Comparison of ENCODE assay signal across 1 cellular context in the genomic region with DNA sequence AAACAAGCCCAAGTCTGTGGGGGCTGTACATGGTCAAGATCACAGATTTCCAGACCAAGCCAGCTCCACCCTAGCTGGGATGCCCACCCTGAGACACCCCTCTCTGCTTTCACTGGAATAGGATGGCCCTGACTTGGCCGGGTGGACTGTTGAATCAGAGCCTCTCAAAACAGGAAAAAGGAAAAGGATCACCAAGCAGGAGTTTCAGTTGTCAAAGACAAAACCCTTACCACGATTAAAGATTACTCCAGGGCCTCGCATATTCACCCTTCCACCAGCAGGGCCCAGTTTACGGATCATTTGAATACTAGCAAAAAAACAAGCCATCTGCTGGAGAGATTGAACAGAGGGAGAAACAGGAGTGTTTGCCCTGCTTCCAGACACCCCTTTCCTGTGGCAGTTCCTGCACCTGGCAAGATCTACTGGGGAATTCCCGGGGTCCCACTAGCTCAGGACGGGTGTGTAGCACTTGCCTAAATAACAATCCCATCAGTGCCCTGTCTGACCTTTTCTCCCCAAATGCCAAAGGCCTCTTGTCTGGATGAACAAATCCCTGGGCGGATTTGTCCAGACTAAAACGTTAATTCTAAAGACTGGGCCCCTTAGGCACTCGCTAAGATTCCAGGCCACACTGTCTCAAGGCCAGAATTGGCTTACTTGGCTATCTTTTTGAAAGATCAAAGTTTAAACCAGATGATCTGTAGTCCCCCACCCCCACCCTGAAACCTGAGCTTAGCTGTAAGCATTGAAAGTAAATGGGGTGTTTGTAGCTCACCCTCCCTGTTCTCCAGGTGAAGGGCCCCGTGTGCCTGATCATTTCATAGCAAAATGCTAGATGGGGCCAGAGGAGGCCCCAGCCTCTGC.
TF ChIP-seq lines count a peak whose summit lies in the region.

No MANE protein-coding gene starts in this region.

TF ChIP-seq in HepG2, 621 proteins besides CTCF, POLR2A, EP300 and RAD21 (continued from another document and continues in another):
- TF ChIP-seq SOX5 (CRISPR knock-in tag; IDR thresholded peaks at IDR 0.05; ENCODE audit: borderline replicate concordance) = 0 out of 2 replicates have a peak, but pooled peaks have one; percentile 22
- TF ChIP-seq, protein P1, sequence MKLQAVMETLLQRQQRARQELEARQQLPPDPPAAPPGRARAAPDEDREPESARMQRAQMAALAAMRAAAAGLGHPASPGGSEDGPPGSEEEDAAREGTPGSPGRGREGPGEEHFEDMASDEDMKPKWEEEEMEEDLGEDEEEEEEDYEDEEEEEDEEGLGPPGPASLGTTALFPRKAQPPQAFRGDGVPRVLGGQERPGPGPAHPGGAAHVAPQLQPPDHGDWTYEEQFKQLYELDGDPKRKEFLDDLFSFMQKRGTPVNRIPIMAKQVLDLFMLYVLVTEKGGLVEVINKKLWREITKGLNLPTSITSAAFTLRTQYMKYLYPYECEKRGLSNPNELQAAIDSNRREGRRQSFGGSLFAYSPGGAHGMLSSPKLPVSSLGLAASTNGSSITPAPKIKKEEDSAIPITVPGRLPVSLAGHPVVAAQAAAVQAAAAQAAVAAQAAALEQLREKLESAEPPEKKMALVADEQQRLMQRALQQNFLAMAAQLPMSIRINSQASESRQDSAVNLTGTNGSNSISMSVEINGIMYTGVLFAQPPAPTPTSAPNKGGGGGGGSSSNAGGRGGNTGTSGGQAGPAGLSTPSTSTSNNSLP (IDR thresholded peaks at IDR 0.05; ENCODE audit: low read depth, low read length) = peak; percentile 68
- TF ChIP-seq BHLHE40 (IDR thresholded peaks at IDR 0.05; ENCODE audit: low read length) = no peak
- 0 out of 2 replicates have a peak, but pooled peaks have one; percentile 44 for TF ChIP-seq RCOR2 (CRISPR knock-in tag; IDR thresholded peaks at IDR 0.05)
- no peak for TF ChIP-seq JUND (CRISPR knock-in tag; IDR thresholded peaks at IDR 0.05)
- TF ChIP-seq GFI1 (CRISPR knock-in tag; IDR thresholded peaks at IDR 0.05; ENCODE audit: borderline replicate concordance) = 0 out of 2 replicates have a peak, but pooled peaks have one; percentile 42
- TF ChIP-seq, protein P2, sequence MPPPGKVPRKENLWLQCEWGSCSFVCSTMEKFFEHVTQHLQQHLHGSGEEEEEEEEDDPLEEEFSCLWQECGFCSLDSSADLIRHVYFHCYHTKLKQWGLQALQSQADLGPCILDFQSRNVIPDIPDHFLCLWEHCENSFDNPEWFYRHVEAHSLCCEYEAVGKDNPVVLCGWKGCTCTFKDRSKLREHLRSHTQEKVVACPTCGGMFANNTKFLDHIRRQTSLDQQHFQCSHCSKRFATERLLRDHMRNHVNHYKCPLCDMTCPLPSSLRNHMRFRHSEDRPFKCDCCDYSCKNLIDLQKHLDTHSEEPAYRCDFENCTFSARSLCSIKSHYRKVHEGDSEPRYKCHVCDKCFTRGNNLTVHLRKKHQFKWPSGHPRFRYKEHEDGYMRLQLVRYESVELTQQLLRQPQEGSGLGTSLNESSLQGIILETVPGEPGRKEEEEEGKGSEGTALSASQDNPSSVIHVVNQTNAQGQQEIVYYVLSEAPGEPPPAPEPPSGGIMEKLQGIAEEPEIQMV (CRISPR knock-in tag; IDR thresholded peaks at IDR 0.05; ENCODE audit: low read depth) = 0 out of 2 replicates have a peak, but pooled peaks have one; percentile 41
- 0 out of 2 replicates have a peak, but pooled peaks have one; percentile 33 for TF ChIP-seq ZFY (CRISPR knock-in tag; IDR thresholded peaks at IDR 0.05)
- TF ChIP-seq, protein P3, sequence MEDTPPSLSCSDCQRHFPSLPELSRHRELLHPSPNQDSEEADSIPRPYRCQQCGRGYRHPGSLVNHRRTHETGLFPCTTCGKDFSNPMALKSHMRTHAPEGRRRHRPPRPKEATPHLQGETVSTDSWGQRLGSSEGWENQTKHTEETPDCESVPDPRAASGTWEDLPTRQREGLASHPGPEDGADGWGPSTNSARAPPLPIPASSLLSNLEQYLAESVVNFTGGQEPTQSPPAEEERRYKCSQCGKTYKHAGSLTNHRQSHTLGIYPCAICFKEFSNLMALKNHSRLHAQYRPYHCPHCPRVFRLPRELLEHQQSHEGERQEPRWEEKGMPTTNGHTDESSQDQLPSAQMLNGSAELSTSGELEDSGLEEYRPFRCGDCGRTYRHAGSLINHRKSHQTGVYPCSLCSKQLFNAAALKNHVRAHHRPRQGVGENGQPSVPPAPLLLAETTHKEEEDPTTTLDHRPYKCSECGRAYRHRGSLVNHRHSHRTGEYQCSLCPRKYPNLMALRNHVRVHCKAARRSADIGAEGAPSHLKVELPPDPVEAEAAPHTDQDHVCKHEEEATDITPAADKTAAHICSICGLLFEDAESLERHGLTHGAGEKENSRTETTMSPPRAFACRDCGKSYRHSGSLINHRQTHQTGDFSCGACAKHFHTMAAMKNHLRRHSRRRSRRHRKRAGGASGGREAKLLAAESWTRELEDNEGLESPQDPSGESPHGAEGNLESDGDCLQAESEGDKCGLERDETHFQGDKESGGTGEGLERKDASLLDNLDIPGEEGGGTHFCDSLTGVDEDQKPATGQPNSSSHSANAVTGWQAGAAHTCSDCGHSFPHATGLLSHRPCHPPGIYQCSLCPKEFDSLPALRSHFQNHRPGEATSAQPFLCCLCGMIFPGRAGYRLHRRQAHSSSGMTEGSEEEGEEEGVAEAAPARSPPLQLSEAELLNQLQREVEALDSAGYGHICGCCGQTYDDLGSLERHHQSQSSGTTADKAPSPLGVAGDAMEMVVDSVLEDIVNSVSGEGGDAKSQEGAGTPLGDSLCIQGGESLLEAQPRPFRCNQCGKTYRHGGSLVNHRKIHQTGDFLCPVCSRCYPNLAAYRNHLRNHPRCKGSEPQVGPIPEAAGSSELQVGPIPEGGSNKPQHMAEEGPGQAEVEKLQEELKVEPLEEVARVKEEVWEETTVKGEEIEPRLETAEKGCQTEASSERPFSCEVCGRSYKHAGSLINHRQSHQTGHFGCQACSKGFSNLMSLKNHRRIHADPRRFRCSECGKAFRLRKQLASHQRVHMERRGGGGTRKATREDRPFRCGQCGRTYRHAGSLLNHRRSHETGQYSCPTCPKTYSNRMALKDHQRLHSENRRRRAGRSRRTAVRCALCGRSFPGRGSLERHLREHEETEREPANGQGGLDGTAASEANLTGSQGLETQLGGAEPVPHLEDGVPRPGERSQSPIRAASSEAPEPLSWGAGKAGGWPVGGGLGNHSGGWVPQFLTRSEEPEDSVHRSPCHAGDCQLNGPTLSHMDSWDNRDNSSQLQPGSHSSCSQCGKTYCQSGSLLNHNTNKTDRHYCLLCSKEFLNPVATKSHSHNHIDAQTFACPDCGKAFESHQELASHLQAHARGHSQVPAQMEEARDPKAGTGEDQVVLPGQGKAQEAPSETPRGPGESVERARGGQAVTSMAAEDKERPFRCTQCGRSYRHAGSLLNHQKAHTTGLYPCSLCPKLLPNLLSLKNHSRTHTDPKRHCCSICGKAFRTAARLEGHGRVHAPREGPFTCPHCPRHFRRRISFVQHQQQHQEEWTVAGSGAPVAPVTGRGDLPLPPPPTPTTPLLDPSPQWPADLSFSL (CRISPR knock-in tag; IDR thresholded peaks at IDR 0.05) = no peak
- TF ChIP-seq ZFP90 (CRISPR knock-in tag; IDR thresholded peaks at IDR 0.05; ENCODE audit: borderline replicate concordance) = 0 out of 2 replicates have a peak, but pooled peaks have one; percentile 6
- TF ChIP-seq ONECUT2 (CRISPR knock-in tag; IDR thresholded peaks at IDR 0.05) = no peak
- TF ChIP-seq, protein P4, sequence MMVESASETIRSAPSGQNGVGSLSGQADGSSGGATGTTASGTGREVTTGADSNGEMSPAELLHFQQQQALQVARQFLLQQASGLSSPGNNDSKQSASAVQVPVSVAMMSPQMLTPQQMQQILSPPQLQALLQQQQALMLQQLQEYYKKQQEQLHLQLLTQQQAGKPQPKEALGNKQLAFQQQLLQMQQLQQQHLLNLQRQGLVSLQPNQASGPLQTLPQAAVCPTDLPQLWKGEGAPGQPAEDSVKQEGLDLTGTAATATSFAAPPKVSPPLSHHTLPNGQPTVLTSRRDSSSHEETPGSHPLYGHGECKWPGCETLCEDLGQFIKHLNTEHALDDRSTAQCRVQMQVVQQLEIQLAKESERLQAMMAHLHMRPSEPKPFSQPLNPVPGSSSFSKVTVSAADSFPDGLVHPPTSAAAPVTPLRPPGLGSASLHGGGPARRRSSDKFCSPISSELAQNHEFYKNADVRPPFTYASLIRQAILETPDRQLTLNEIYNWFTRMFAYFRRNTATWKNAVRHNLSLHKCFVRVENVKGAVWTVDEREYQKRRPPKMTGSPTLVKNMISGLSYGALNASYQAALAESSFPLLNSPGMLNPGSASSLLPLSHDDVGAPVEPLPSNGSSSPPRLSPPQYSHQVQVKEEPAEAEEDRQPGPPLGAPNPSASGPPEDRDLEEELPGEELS (CRISPR knock-in tag; IDR thresholded peaks at IDR 0.05) = 0 out of 2 replicates have a peak, but pooled peaks have one; percentile 28
- TF ChIP-seq ZNF225 (CRISPR knock-in tag; IDR thresholded peaks at IDR 0.05) = no peak
- peak; percentile 66 for TF ChIP-seq NR2F6 (IDR thresholded peaks at IDR 0.05)
- 0 out of 2 replicates have a peak, but pooled peaks have one; percentile 24 for TF ChIP-seq NR2F6 (CRISPR knock-in tag; IDR thresholded peaks at IDR 0.05)
- TF ChIP-seq, protein P5, sequence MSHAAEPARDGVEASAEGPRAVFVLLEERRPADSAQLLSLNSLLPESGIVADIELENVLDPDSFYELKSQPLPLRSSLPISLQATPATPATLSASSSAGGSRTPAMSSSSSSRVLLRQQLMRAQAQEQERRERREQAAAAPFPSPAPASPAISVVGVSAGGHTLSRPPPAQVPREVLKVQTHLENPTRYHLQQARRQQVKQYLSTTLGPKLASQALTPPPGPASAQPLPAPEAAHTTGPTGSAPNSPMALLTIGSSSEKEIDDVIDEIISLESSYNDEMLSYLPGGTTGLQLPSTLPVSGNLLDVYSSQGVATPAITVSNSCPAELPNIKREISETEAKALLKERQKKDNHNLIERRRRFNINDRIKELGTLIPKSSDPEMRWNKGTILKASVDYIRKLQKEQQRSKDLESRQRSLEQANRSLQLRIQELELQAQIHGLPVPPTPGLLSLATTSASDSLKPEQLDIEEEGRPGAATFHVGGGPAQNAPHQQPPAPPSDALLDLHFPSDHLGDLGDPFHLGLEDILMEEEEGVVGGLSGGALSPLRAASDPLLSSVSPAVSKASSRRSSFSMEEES (CRISPR knock-in tag; IDR thresholded peaks at IDR 0.05) = peak; percentile 55; the same call in 1 of the 2 replicates
- 0 out of 2 replicates have a peak, but pooled peaks have one; percentile 45 for TF ChIP-seq ZNF543 (CRISPR knock-in tag; IDR thresholded peaks at IDR 0.05)
- peak; percentile 46; the same call in 1 of the 2 replicates for TF ChIP-seq MIXL1 (CRISPR knock-in tag; IDR thresholded peaks at IDR 0.05)
- TF ChIP-seq ZMYM4 (CRISPR knock-in tag; IDR thresholded peaks at IDR 0.05) = 0 out of 2 replicates have a peak, but pooled peaks have one; percentile 8
- TF ChIP-seq, protein P6, sequence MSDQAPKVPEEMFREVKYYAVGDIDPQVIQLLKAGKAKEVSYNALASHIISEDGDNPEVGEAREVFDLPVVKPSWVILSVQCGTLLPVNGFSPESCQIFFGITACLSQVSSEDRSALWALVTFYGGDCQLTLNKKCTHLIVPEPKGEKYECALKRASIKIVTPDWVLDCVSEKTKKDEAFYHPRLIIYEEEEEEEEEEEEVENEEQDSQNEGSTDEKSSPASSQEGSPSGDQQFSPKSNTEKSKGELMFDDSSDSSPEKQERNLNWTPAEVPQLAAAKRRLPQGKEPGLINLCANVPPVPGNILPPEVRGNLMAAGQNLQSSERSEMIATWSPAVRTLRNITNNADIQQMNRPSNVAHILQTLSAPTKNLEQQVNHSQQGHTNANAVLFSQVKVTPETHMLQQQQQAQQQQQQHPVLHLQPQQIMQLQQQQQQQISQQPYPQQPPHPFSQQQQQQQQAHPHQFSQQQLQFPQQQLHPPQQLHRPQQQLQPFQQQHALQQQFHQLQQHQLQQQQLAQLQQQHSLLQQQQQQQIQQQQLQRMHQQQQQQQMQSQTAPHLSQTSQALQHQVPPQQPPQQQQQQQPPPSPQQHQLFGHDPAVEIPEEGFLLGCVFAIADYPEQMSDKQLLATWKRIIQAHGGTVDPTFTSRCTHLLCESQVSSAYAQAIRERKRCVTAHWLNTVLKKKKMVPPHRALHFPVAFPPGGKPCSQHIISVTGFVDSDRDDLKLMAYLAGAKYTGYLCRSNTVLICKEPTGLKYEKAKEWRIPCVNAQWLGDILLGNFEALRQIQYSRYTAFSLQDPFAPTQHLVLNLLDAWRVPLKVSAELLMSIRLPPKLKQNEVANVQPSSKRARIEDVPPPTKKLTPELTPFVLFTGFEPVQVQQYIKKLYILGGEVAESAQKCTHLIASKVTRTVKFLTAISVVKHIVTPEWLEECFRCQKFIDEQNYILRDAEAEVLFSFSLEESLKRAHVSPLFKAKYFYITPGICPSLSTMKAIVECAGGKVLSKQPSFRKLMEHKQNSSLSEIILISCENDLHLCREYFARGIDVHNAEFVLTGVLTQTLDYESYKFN (CRISPR knock-in tag; conservative IDR thresholded peaks at IDR 0.05) = peak; percentile 83
- TF ChIP-seq, protein P7, sequence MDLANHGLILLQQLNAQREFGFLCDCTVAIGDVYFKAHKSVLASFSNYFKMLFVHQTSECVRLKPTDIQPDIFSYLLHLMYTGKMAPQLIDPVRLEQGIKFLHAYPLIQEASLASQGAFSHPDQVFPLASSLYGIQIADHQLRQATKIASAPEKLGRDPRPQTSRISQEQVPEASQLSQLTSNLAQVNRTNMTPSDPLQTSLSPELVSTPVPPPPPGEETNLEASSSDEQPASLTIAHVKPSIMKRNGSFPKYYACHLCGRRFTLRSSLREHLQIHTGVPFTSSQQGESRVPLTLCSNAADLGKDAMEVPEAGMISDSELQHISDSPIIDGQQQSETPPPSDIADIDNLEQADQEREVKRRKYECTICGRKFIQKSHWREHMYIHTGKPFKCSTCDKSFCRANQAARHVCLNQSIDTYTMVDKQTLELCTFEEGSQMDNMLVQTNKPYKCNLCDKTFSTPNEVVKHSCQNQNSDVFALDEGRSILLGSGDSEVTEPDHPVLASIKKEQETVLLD (CRISPR knock-in tag; IDR thresholded peaks at IDR 0.05; ENCODE audit: low read depth) = no peak
- TF ChIP-seq, protein P8, sequence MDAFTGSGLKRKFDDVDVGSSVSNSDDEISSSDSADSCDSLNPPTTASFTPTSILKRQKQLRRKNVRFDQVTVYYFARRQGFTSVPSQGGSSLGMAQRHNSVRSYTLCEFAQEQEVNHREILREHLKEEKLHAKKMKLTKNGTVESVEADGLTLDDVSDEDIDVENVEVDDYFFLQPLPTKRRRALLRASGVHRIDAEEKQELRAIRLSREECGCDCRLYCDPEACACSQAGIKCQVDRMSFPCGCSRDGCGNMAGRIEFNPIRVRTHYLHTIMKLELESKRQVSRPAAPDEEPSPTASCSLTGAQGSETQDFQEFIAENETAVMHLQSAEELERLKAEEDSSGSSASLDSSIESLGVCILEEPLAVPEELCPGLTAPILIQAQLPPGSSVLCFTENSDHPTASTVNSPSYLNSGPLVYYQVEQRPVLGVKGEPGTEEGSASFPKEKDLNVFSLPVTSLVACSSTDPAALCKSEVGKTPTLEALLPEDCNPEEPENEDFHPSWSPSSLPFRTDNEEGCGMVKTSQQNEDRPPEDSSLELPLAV (CRISPR knock-in tag; conservative IDR thresholded peaks at IDR 0.05; ENCODE audit: low read depth) = no peak
- TF ChIP-seq DPF2 (CRISPR knock-in tag; IDR thresholded peaks at IDR 0.05; ENCODE audit: borderline replicate concordance, low read depth) = peak; percentile 42; the same call in 1 of the 2 replicates
- TF ChIP-seq, protein P9, sequence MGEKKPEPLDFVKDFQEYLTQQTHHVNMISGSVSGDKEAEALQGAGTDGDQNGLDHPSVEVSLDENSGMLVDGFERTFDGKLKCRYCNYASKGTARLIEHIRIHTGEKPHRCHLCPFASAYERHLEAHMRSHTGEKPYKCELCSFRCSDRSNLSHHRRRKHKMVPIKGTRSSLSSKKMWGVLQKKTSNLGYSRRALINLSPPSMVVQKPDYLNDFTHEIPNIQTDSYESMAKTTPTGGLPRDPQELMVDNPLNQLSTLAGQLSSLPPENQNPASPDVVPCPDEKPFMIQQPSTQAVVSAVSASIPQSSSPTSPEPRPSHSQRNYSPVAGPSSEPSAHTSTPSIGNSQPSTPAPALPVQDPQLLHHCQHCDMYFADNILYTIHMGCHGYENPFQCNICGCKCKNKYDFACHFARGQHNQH (CRISPR knock-in tag; IDR thresholded peaks at IDR 0.05) = peak; percentile 31; the same call in 1 of the 2 replicates
- TF ChIP-seq MED1 (CRISPR knock-in tag; IDR thresholded peaks at IDR 0.05) = peak; percentile 43; the same call in 1 of the 2 replicates
- peak; percentile 59 for TF ChIP-seq FOSL2 (CRISPR knock-in tag; IDR thresholded peaks at IDR 0.05)
